ENCODE assay signal across 8 cellular contexts in genomic region chr20:32019563-32020463, GRCh38. TPM values are rescaled to one million over a fixed set of nuclear protein-coding genes. Genes with fewer than 3 reads are reported as not detected.
DNase-seq lines count a peak whose midpoint lies in the region; ATAC-seq and TF ChIP-seq lines count a peak whose summit lies in the region.
"Had no signal": no experiment of that assay in that cellular context is flagged by ENCODE, and none has a peak within 500 bp of the region (broad histone marks: within the 10 kb centered on the region; RNA-seq: fewer than 3 reads in every experiment).

No MANE protein-coding gene starts in this region.

- H3K4me1 Mint-ChIP-seq in CD4-positive, alpha-beta T cell (ENCODE audit: low read depth): peaks cover 25% of the 10 kb centered on the region
- peaks cover 12% of the 10 kb centered on the region for H3K4me1 Mint-ChIP-seq in activated naive CD8-positive, alpha-beta T cell treated with anti-CD3 and anti-CD28 coated beads, Interleukin-2, amount 10 ng/mL, durations not matched to agents 7 days and 5 days
- H3K4me1 Mint-ChIP-seq in natural killer cell: peaks cover 15 to 25% of the 10 kb centered on the region in 2 donors

- H3K36me3 ChIP-seq in H7 (replicated peaks; ENCODE audit: control insufficient read depth, insufficient read depth, low read length) (no peaks in the 10 kb centered on the region), adrenal gland (replicated peaks in 1 of 2) (no peaks in the 10 kb centered on the region)

- peaks cover 88% of the 10 kb centered on the region for H3K27me3 Mint-ChIP-seq in CD4-positive, alpha-beta T cell
- peaks cover 78% of the 10 kb centered on the region for H3K27me3 Mint-ChIP-seq in activated naive CD8-positive, alpha-beta T cell treated with anti-CD3 and anti-CD28 coated beads, Interleukin-2, amount 10 ng/mL, durations not matched to agents 7 days and 5 days
- H3K27me3 Mint-ChIP-seq in natural killer cell (ENCODE audit: low read depth in 2 of 2): peaks cover 55 to 63% of the 10 kb centered on the region in 2 donors

- TF ChIP-seq CTCF in CD4-positive, alpha-beta T cell (IDR thresholded peaks at IDR 0.05): no peak
- no peak for TF ChIP-seq CTCF in natural killer cell (IDR thresholded peaks at IDR 0.05)
- TF ChIP-seq CTCF in adrenal gland (IDR thresholded peaks at IDR 0.05): no peak

- TF ChIP-seq POLR2A in adrenal gland (IDR thresholded peaks at IDR 0.05): no peak

- WGBS in adrenal gland, 4 donors: 32 to 38% (median 36%) methylated on average over 11 of the region's 11 CpGs

- no peaks in the 10 kb centered on the region for H3K36me3 Mint-ChIP-seq in CD4-positive, alpha-beta T cell (ENCODE audit: low read depth)
- peaks cover 3% of the 10 kb centered on the region for H3K36me3 Mint-ChIP-seq in activated naive CD8-positive, alpha-beta T cell treated with anti-CD3 and anti-CD28 coated beads, Interleukin-2, amount 10 ng/mL, durations not matched to agents 7 days and 5 days
- no peaks in the 10 kb centered on the region for H3K36me3 Mint-ChIP-seq in natural killer cell

- H3K9me3 Mint-ChIP-seq in CD4-positive, alpha-beta T cell: no peaks in the 10 kb centered on the region
- no peaks in the 10 kb centered on the region for H3K9me3 Mint-ChIP-seq in activated naive CD8-positive, alpha-beta T cell treated with anti-CD3 and anti-CD28 coated beads, Interleukin-2, amount 10 ng/mL, durations not matched to agents 7 days and 5 days
- H3K9me3 Mint-ChIP-seq in natural killer cell: no peaks in the 10 kb centered on the region

- peaks cover 67% of the 10 kb centered on the region for H3K27me3 ChIP-seq in CD4-positive, alpha-beta T cell (ENCODE audit: control insufficient read depth, insufficient read depth, low read length)
- H3K27me3 ChIP-seq in H7 (ENCODE audit: control insufficient read depth, insufficient read depth, low read length) (peaks cover 12% of the 10 kb centered on the region), adrenal gland (peaks cover 27% of the 10 kb centered on the region)

- CTCF ChIA-PET in CD4-positive, alpha-beta T cell (lab: Charles Lee): interaction anchor here (1.0 to 2.7 kb wide), 2 partner anchors 12 to 167 kb away, joined by 3 to 10 read pairs; no protein-coding TSS in a partner anchor

- no peak for ATAC-seq in CD4-positive, alpha-beta T cell (ENCODE audit: poor library complexity)
- no peak for ATAC-seq in activated naive CD8-positive, alpha-beta T cell treated with anti-CD3 and anti-CD28 coated beads, Interleukin-2, amount 10 ng/mL, durations not matched to agents 7 days and 5 days (ENCODE audit: low read depth)
- ATAC-seq in natural killer cell (peak in 1 of 3 donors; percentile 23), GM21526 (IDR thresholded peaks at IDR 0.05; ENCODE audit: low FRiP score, unreplicated experiment) (no peak)

- POLR2A ChIA-PET in CD4-positive, alpha-beta T cell (lab: Charles Lee): no interaction called here
- POLR2A ChIA-PET in activated naive CD8-positive, alpha-beta T cell treated with anti-CD3 and anti-CD28 coated beads, Interleukin-2, amount 10 ng/mL, durations not matched to agents 7 days and 5 days (lab: Charles Lee): interaction anchor here (0.6 kb wide), 1 partner anchor 161 kb away, joined by 5 read pairs; no protein-coding TSS in a partner anchor

- no peak for DNase-seq in CD4-positive, alpha-beta T cell
- DNase-seq in H7 (peak; percentile 26), natural killer cell (no peak), caudate nucleus (lab: John Stamatoyannopoulos, UW) (no peak), adrenal gland (no peak)
- DNase-seq in activated naive CD8-positive, alpha-beta T cell treated with anti-CD3 and anti-CD28 coated beads, Interleukin-2, amount 10 ng/mL, durations not matched to agents 7 days and 5 days: no peak
- DNase-seq: mucosa of descending colon had no signal

- H3K27ac ChIP-seq in CD4-positive, alpha-beta T cell (ENCODE audit: low read depth, low read length): no peak overlapping the region
- no peak overlapping the region for H3K27ac ChIP-seq in caudate nucleus (ENCODE audit: low read depth, low read length)
- H3K27ac ChIP-seq in adrenal gland: no peak overlapping the region

- H3K4me3 Mint-ChIP-seq in CD4-positive, alpha-beta T cell: peak overlapping the region; percentile 90
- H3K4me3 Mint-ChIP-seq in activated naive CD8-positive, alpha-beta T cell treated with anti-CD3 and anti-CD28 coated beads, Interleukin-2, amount 10 ng/mL, durations not matched to agents 7 days and 5 days: peak overlapping the region; percentile 77
- peak overlapping the region; percentile 93 for H3K4me3 Mint-ChIP-seq in natural killer cell

- H3K27ac Mint-ChIP-seq in CD4-positive, alpha-beta T cell: no peak overlapping the region
- H3K27ac Mint-ChIP-seq in activated naive CD8-positive, alpha-beta T cell treated with anti-CD3 and anti-CD28 coated beads, Interleukin-2, amount 10 ng/mL, durations not matched to agents 7 days and 5 days: peak overlapping the region; percentile 42
- peak overlapping the region in 1 of 2 donors; percentile 11 for H3K27ac Mint-ChIP-seq in natural killer cell

- no peaks in the 10 kb centered on the region for H3K9me3 ChIP-seq in CD4-positive, alpha-beta T cell (ENCODE audit: control insufficient read depth, low read length)
- H3K9me3 ChIP-seq in adrenal gland (replicated peaks in 1 of 3): no peaks in the 10 kb centered on the region
- H3K9me3 ChIP-seq: mucosa of descending colon had no signal

- H3K4me3 ChIP-seq in H7 (ENCODE audit: insufficient read depth, low read depth, low read length) (peak overlapping the region; percentile 50; the same call in 1 of the 2 replicates), adrenal gland (peak overlapping the region in 1 of 4 donors; percentile 70)
- H3K4me3 ChIP-seq: mucosa of descending colon had no signal

- intact Hi-C loops in CD4-positive, alpha-beta T cell (cut with DNase I, micrococcal nuclease): loop anchor here in 1 of 2 experiments (5.0 kb wide), 1 partner anchor 143 kb away; no protein-coding TSS in a partner anchor
- intact Hi-C loops in natural killer cell (cut with micrococcal nuclease) (no loop called here), adrenal gland (cut with DNase I) (loop anchor here in 1 of 2 donors (10.0 kb wide), 1 partner anchor 195 kb away; no protein-coding TSS in a partner anchor)

- H3K4me1 ChIP-seq in adrenal gland (replicated peaks in 1 of 2): peaks cover 0 to 7% of the 10 kb centered on the region in 2 donors

RNA-seq across cellular contexts. Expression of gene CCM2L, which starts 9.6 kb away (rescaled TPM):
- total RNA-seq in CD4-positive, alpha-beta T cell: not detected
- total RNA-seq in H7 (2014; rRNA removed; shearing (Covaris generic)): 8.3 and 10.6 TPM in 2 replicates
- total RNA-seq in activated naive CD8-positive, alpha-beta T cell treated with anti-CD3 and anti-CD28 coated beads, Interleukin-2, amount 10 ng/mL, durations not matched to agents 7 days and 5 days: not detected
- total RNA-seq in natural killer cell (not detected), adrenal gland (1 to 10 TPM; 3.8 to 8.7 (median 6.1) TPM)
- 10 to 100 TPM in 2 of 3 donors, 1 to 10 TPM in 1; 2.2 to 21.3 (median 11.4) TPM for polyA plus RNA-seq in adrenal gland

RNA-seq across cellular contexts. Expression of gene HCK, which starts 32.2 kb away (rescaled TPM):
- total RNA-seq in CD4-positive, alpha-beta T cell: 1 to 10 TPM in 1 of 2 experiments, under 1 TPM in 1; 0.67 to 1.0 TPM
- 0.70 and 0.76 TPM in 2 replicates for total RNA-seq in H7 (2014; rRNA removed; shearing (Covaris generic))
- total RNA-seq in activated naive CD8-positive, alpha-beta T cell treated with anti-CD3 and anti-CD28 coated beads, Interleukin-2, amount 10 ng/mL, durations not matched to agents 7 days and 5 days: under 1 TPM; 0.61 to 0.79 TPM
- total RNA-seq in natural killer cell (10 to 100 TPM in 2 of 3 donors, 1 to 10 TPM in 1; 6.3 to 31.6 (median 12.4) TPM), adrenal gland (10 to 100 TPM in 7 of 8 donors, 1 to 10 TPM in 1; 4.3 to 49.8 (median 31.1) TPM)
- 10 to 100 TPM in 2 of 3 donors, 1 to 10 TPM in 1; 9.9 to 15.0 (median 10.0) TPM for polyA plus RNA-seq in adrenal gland

RNA-seq across cellular contexts. Expression of gene XKR7, which starts 51.9 kb away (rescaled TPM):
- total RNA-seq in CD4-positive, alpha-beta T cell: not detected
- total RNA-seq in H7 (2014; rRNA removed; shearing (Covaris generic)): 0.63 and 0.73 TPM in 2 replicates
- not detected for total RNA-seq in activated naive CD8-positive, alpha-beta T cell treated with anti-CD3 and anti-CD28 coated beads, Interleukin-2, amount 10 ng/mL, durations not matched to agents 7 days and 5 days
- not detected for total RNA-seq in natural killer cell
- total RNA-seq in adrenal gland: under 1 TPM in 4 of 8 donors, not detected in 4; 0.04 to 0.56 (median 0.22) TPM
- polyA plus RNA-seq in adrenal gland: under 1 TPM; 0.07 to 0.49 (median 0.40) TPM
